Comparison of ENCODE assay signal across 21 cellular contexts in genomic region chr1:36298640-36299039, GRCh38. TPM values are rescaled to one million over a fixed set of nuclear protein-coding genes. Genes with fewer than 3 reads are reported as not detected.
DNase-seq lines count a peak whose midpoint lies in the region; ATAC-seq and TF ChIP-seq lines count a peak whose summit lies in the region.
"Had no signal": no experiment of that assay in that cellular context is flagged by ENCODE, and none has a peak within 500 bp of the region (broad histone marks: within the 10 kb centered on the region; RNA-seq: fewer than 3 reads in every experiment).

No MANE protein-coding gene starts in this region.

- no peak overlapping the region for H3K4me3 ChIP-seq in breast epithelium
- no peak overlapping the region for H3K4me3 ChIP-seq in PC-9
- no peak overlapping the region for H3K4me3 ChIP-seq in body of pancreas
- H3K4me3 ChIP-seq in testis = no peak overlapping the region
- H3K4me3 ChIP-seq: upper lobe of left lung had no signal

- no peak overlapping the region for H3K27ac Mint-ChIP-seq in MCF 10A (ENCODE audit: low read depth, unreplicated experiment)
- H3K27ac Mint-ChIP-seq: activated T-helper 2 cell treated with anti-CD3 and anti-CD28 coated beads, Interferon-gamma antibody, Interleukin-2, Interleukin-4, amounts not matched to agents 10 μg/mL and 5 μg/mL and 100 μg/mL, durations not matched to agents 14 hours and 24 hours and 36 hours; dendritic cell treated with granulocyte-macrophage colony-stimulating factor and Interleukin-4, amounts not matched to agents 40 ng/mL and 50 ng/mL, for 4 days; progenitor cell of endocrine pancreas had no signal

- no peak overlapping the region for H2AFZ ChIP-seq in PC-9

- H3K4me2 ChIP-seq in PC-9 = no peak overlapping the region
- H3K4me2 ChIP-seq: KMS-11 had no signal

- WGBS in body of pancreas, 2 donors = 79 to 90% methylated on average over 5 of the region's 5 CpGs
- 83 to 87% methylated on average over 5 of the region's 5 CpGs for WGBS in testis, 2 donors

- BruUV-seq in MCF 10A (replicated peaks; lab: Mats Ljungman, UMichigan) (no TSS peak), PC-9 (replicated peaks; lab: Mats Ljungman, UMichigan) (no TSS peak)

- DNase-seq in breast epithelium (ENCODE audit: low spot score in 2 of 2) (peak in 1 of 2 donors; percentile 15), MCF 10A (ENCODE audit: unreplicated experiment) (no peak), PC-9 (no peak), body of pancreas (no peak), testis (peak; percentile 11), NCI-H128 (lab: John Stamatoyannopoulos, UW; ENCODE audit: unreplicated experiment) (no peak), NCI-H748 treated with DMSO at 0.1 percent for 48 hours (lab: John Stamatoyannopoulos, UW) (no peak)
- DNase-seq: activated CD4-positive, alpha-beta T cell treated with anti-CD3 and anti-CD28 coated beads, Interleukin-2, amount 50 U/mL, for 1 hour; C1 segment of cervical spinal cord; kidney glomerular epithelial cell; MM.1S; NCI-H1436 treated with DMSO at 0.1 percent for 48 hours; NCI-H345; stimulated activated CD4-positive, alpha-beta T cell treated with anti-CD3 and anti-CD28 coated beads, Interleukin-4, amount 100 ng/mL, for 24 hours; upper lobe of left lung; WERI-Rb-1 had no signal

- no peaks in the 10 kb centered on the region for H3K9me3 Mint-ChIP-seq in MCF 10A (ENCODE audit: unreplicated experiment)
- H3K9me3 Mint-ChIP-seq: activated T-helper 2 cell treated with anti-CD3 and anti-CD28 coated beads, Interferon-gamma antibody, Interleukin-2, Interleukin-4, amounts not matched to agents 10 μg/mL and 5 μg/mL and 100 μg/mL, durations not matched to agents 14 hours and 24 hours and 36 hours; dendritic cell treated with granulocyte-macrophage colony-stimulating factor and Interleukin-4, amounts not matched to agents 40 ng/mL and 50 ng/mL, for 4 days had no signal

- H3K36me3 Mint-ChIP-seq in MCF 10A (ENCODE audit: insufficient read depth, unreplicated experiment) = peaks cover 99% of the 10 kb centered on the region

- H3K36me3 ChIP-seq in breast epithelium (peaks cover 4% of the 10 kb centered on the region), PC-9 (ENCODE audit: low read depth) (peaks cover 42% of the 10 kb centered on the region), body of pancreas (replicated peaks in 1 of 2; ENCODE audit: insufficient read depth in 1 of 2, low read depth in 2 of 2) (peaks cover 0 to 21% of the 10 kb centered on the region in 2 donors), testis (ENCODE audit: low read depth, missing control alignments) (no peaks in the 10 kb centered on the region)

- no peaks in the 10 kb centered on the region for H3K9me2 ChIP-seq in PC-9 (ENCODE audit: insufficient read depth)

- H3K9me3 ChIP-seq in breast epithelium (no peaks in the 10 kb centered on the region), PC-9 (ENCODE audit: insufficient read depth, low read depth) (no peaks in the 10 kb centered on the region), body of pancreas (no peaks in the 10 kb centered on the region), testis (no peaks in the 10 kb centered on the region)
- H3K9me3 ChIP-seq: neutrophil, upper lobe of left lung had no signal

- peaks cover 74% of the 10 kb centered on the region for H3F3A ChIP-seq in PC-9 (ENCODE audit: insufficient read depth, low read depth)

- no peaks in the 10 kb centered on the region for H3K27me3 ChIP-seq in breast epithelium
- no peaks in the 10 kb centered on the region for H3K27me3 ChIP-seq in PC-9 (ENCODE audit: insufficient read depth, low read depth)
- no peaks in the 10 kb centered on the region for H3K27me3 ChIP-seq in body of pancreas
- H3K27me3 ChIP-seq in testis = no peaks in the 10 kb centered on the region
- H3K27me3 ChIP-seq: neutrophil, upper lobe of left lung had no signal

- H3K27me3 Mint-ChIP-seq in MCF 10A (ENCODE audit: insufficient read depth, unreplicated experiment) = no peaks in the 10 kb centered on the region
- H3K27me3 Mint-ChIP-seq: dendritic cell treated with granulocyte-macrophage colony-stimulating factor and Interleukin-4, amounts not matched to agents 40 ng/mL and 50 ng/mL, for 4 days; progenitor cell of endocrine pancreas had no signal

- POLR2A ChIA-PET in MCF 10A (lab: Yijun Ruan, JAX) (interaction anchor here (1.2 kb wide), 1 partner anchor 9 kb away, joined by 3 read pairs; no protein-coding TSS in a partner anchor), PC-9 (lab: Charles Lee; ENCODE audit: unreplicated experiment) (no interaction called here)

- no peak for ATAC-seq in body of pancreas

- no peak for TF ChIP-seq POLR2A in breast epithelium (IDR thresholded peaks at IDR 0.05)
- TF ChIP-seq POLR2A in body of pancreas (IDR thresholded peaks at IDR 0.05) = no peak
- no peak for TF ChIP-seq POLR2A in testis (IDR thresholded peaks at IDR 0.05)

- no peaks in the 10 kb centered on the region for H4K20me1 ChIP-seq in PC-9 (ENCODE audit: insufficient read depth)

- H3K27ac ChIP-seq in breast epithelium = peak overlapping the region; percentile 84 to 88
- H3K27ac ChIP-seq in PC-9 = peak overlapping the region; percentile 89
- peak overlapping the region in 3 of 4 donors; percentile 65 to 76 (median 70) for H3K27ac ChIP-seq in body of pancreas
- H3K27ac ChIP-seq in testis = no peak overlapping the region
- H3K27ac ChIP-seq: KMS-11, neutrophil, WERI-Rb-1 had no signal

- intact Hi-C loops in breast epithelium (cut with DNase I; ENCODE audit: low total_unique reads) (no loop called here), MCF 10A (cut with micrococcal nuclease) (no loop called here), PC-9 (cut with micrococcal nuclease; ENCODE audit: unreplicated experiment) (no loop called here), body of pancreas (cut with DNase I) (no loop called here), testis (cut with DNase I; ENCODE audit: low total_unique reads) (no loop called here)

- CTCF ChIA-PET in MCF 10A (lab: Yijun Ruan, JAX) (interaction anchor here (0.5 to 2.8 kb wide), 9 partner anchors 9 to 1180 kb away, joined by 3 to 17 read pairs (median 6); no protein-coding TSS in a partner anchor), PC-9 (lab: Charles Lee) (interaction anchor here (0.5 to 0.6 kb wide), 2 partner anchors 85 to 169 kb away, joined by 3 to 4 read pairs; no protein-coding TSS in a partner anchor)

- H3K4me3 Mint-ChIP-seq in MCF 10A (ENCODE audit: unreplicated experiment) = no peak overlapping the region
- H3K4me3 Mint-ChIP-seq: dendritic cell treated with granulocyte-macrophage colony-stimulating factor and Interleukin-4, amounts not matched to agents 40 ng/mL and 50 ng/mL, for 4 days had no signal

- TF ChIP-seq CTCF in breast epithelium (IDR thresholded peaks at IDR 0.05) (no peak), MCF 10A (IDR thresholded peaks at IDR 0.05; ENCODE audit: unreplicated experiment) (no peak), PC-9 (conservative IDR thresholded peaks at IDR 0.05) (no peak), body of pancreas (IDR thresholded peaks at IDR 0.05) (no peak), testis (IDR thresholded peaks at IDR 0.05) (no peak)

- H3K79me2 ChIP-seq in PC-9 (ENCODE audit: low read depth) = peaks cover 19% of the 10 kb centered on the region

- peaks cover 13% of the 10 kb centered on the region for H3K4me1 Mint-ChIP-seq in MCF 10A (ENCODE audit: insufficient read depth, unreplicated experiment)

- no peaks in the 10 kb centered on the region for H3K4me1 ChIP-seq in breast epithelium
- H3K4me1 ChIP-seq in PC-9 (replicated peaks; ENCODE audit: insufficient read depth) = peaks cover 26% of the 10 kb centered on the region
- H3K4me1 ChIP-seq in body of pancreas = peaks cover 19% of the 10 kb centered on the region
- H3K4me1 ChIP-seq in testis = no peaks in the 10 kb centered on the region

RNA-seq across cellular contexts. Expression of gene SH3D21, which starts 7.5 kb away (rescaled TPM):
- total RNA-seq in breast epithelium = 10 to 100 TPM in 2 of 3 donors, under 1 TPM in 1; 0.80 to 18.7 (median 18.0) TPM
- 3.2 and 3.3 TPM in 2 replicates for total RNA-seq in MCF 10A (2022)
- 18.3 and 25.9 TPM in 2 replicates for total RNA-seq in PC-9 (2021)
- under 1 TPM; 0.33 to 0.52 TPM for total RNA-seq in body of pancreas
- 10 to 100 TPM in 1 of 2 donors, 1 to 10 TPM in 1; 6.8 to 12.8 TPM for total RNA-seq in testis
- polyA plus RNA-seq in testis (ENCODE audit: insufficient read depth, low read depth, low replicate concordance) = 14.9 TPM

RNA-seq across cellular contexts. Expression of gene EVA1B, which starts 24.8 kb away (rescaled TPM):
- total RNA-seq in breast epithelium (100 to 1,000 TPM in 2 of 3 donors, 10 to 100 TPM in 1; 62.1 to 129 (median 118) TPM), MCF 10A (2022) (4.8 and 5.7 TPM in 2 replicates), PC-9 (2021) (12.4 and 20.5 TPM in 2 replicates), body of pancreas (10 to 100 TPM; 32.2 to 32.3 TPM), testis (10 to 100 TPM in 1 of 2 donors, 1 to 10 TPM in 1; 9.1 to 19.4 TPM)
- polyA plus RNA-seq in testis (ENCODE audit: insufficient read depth, low read depth, low replicate concordance) = 9.6 TPM

Comparison
In these comparisons a context has a peak if more than half of its experiments do, and no peak if none do; other contexts are left out.
1. H3K27ac ChIP-seq: peak in breast epithelium (2 of 2), PC-9 (single experiment) and body of pancreas (3 of 4); none in testis (0 of 2).